ENCODE assay signal across 33 cellular contexts in genomic region chr3:182276512-182276911, GRCh38.
"Had no signal": no experiment of that assay in that cellular context is flagged by ENCODE, and none has a peak within 500 bp of the region (broad histone marks: within the 10 kb centered on the region; RNA-seq: fewer than 3 reads in every experiment).

No MANE protein-coding gene starts in this region.

- H3K4me3 ChIP-seq: PC-9 had no signal

- H3K36me3 Mint-ChIP-seq: activated CD4-positive, alpha-beta memory T cell treated with anti-CD3 and anti-CD28 coated beads for 36 hours; activated naive CD4-positive, alpha-beta T cell treated with anti-CD3 and anti-CD28 coated beads, Interleukin-2, amount 10 ng/mL, durations not matched to agents 7 days and 5 days; activated naive CD8-positive, alpha-beta T cell had no signal

- H2AFZ ChIP-seq: PC-9 had no signal

- H3K4me2 ChIP-seq: PC-9 had no signal

- H3K27me3 Mint-ChIP-seq: activated CD4-positive, alpha-beta memory T cell treated with anti-CD3 and anti-CD28 coated beads for 36 hours; activated naive CD4-positive, alpha-beta T cell treated with anti-CD3 and anti-CD28 coated beads, Interleukin-2, amount 10 ng/mL, durations not matched to agents 7 days and 5 days; activated naive CD8-positive, alpha-beta T cell had no signal

- H3K27me3 ChIP-seq: brain microvascular endothelial cell had no signal

- H3K9me3 Mint-ChIP-seq: activated B cell treated with CpG ODN at 0.5 μM for 24 hours; activated CD4-positive, alpha-beta memory T cell treated with anti-CD3 and anti-CD28 coated beads for 36 hours; activated naive CD4-positive, alpha-beta T cell treated with anti-CD3 and anti-CD28 coated beads, Interleukin-2, amount 10 ng/mL, durations not matched to agents 7 days and 5 days had no signal

- H3K27ac Mint-ChIP-seq: activated B cell treated with CpG ODN at 0.5 μM for 24 hours; activated CD4-positive, alpha-beta memory T cell treated with anti-CD3 and anti-CD28 coated beads for 36 hours; activated naive CD4-positive, alpha-beta T cell treated with anti-CD3 and anti-CD28 coated beads, Interleukin-2, amount 10 ng/mL, durations not matched to agents 7 days and 5 days; activated naive CD8-positive, alpha-beta T cell had no signal

- H3K4me3 Mint-ChIP-seq: activated B cell treated with CpG ODN at 0.5 μM for 24 hours; activated CD4-positive, alpha-beta memory T cell treated with anti-CD3 and anti-CD28 coated beads for 36 hours; activated naive CD4-positive, alpha-beta T cell treated with anti-CD3 and anti-CD28 coated beads, Interleukin-2, amount 10 ng/mL, durations not matched to agents 7 days and 5 days; activated naive CD8-positive, alpha-beta T cell had no signal

- H3K36me3 ChIP-seq: brain microvascular endothelial cell had no signal

- DNase-seq: activated B cell treated with CpG ODN at 0.5 μM for 24 hours; activated CD4-positive, alpha-beta memory T cell treated with anti-CD3 and anti-CD28 coated beads for 36 hours; activated CD4-positive, alpha-beta T cell treated with anti-CD3 and anti-CD28 coated beads for 4 hours; activated CD4-positive, alpha-beta T cell treated with anti-CD3 and anti-CD28 coated beads, Interleukin-2, amount 50 U/mL, for 1 hour; activated CD4-positive, CD25-positive, alpha-beta regulatory T cell treated with anti-CD3 and anti-CD28 coated beads, Interleukin-2, amount 50 U/mL, for 72 hours; activated CD8-positive, alpha-beta memory T cell treated with anti-CD3 and anti-CD28 coated beads, Interleukin-2, amount 50 U/mL, for 48 hours; activated effector memory CD4-positive, alpha-beta T cell treated with Interleukin-2 at 50 U/mL for 16 hours; activated naive CD4-positive, alpha-beta T cell treated with anti-CD3 and anti-CD28 coated beads, Interleukin-2, amount 10 ng/mL, durations not matched to agents 7 days and 5 days; activated T-cell treated with anti-CD3 and anti-CD28 coated beads, Interleukin-2, amount 50 U/mL, for 48 hours; amniotic stem cell; aorta; brain microvascular endothelial cell; central memory CD4-positive, alpha-beta T cell; Karpas-422; KBM-7; MM.1S; MV-4-11; NCI-H1092; NCI-H1436 treated with DMSO at 0.1 percent for 48 hours; NCI-H187 treated with DMSO at 0.1 percent for 48 hours; NCI-H2081 treated with DMSO at 0.1 percent for 48 hours; NCI-H2171; NCI-H510A; NCI-H526; NCI-H748 treated with DMSO at 0.1 percent for 48 hours; PC-9; Right ventricle myocardium superior; SW 1271; T-helper 1 cell; T-helper 2 cell; T-helper 9 cell had no signal

- H3K27ac ChIP-seq: brain microvascular endothelial cell, PC-9, VCaP had no signal

- H3K4me1 Mint-ChIP-seq: activated B cell treated with CpG ODN at 0.5 μM for 24 hours; activated naive CD4-positive, alpha-beta T cell treated with anti-CD3 and anti-CD28 coated beads, Interleukin-2, amount 10 ng/mL, durations not matched to agents 7 days and 5 days had no signal
